ENCODE assay signal across 8 cellular contexts in genomic region chr7:151085691-151086620, GRCh38. TPM values are rescaled to one million over a fixed set of nuclear protein-coding genes. Genes with fewer than 3 reads are reported as not detected.
A peak's percentile ranks its signal among the peaks of the same experiment; 100 is the strongest.
DNase-seq lines count a peak whose midpoint lies in the region; ATAC-seq and TF ChIP-seq lines count a peak whose summit lies in the region.

Gene AGAP3 (plus strand): TSS chr7:151086475. CDS start chr7:151086742, 267 bp downstream.

- H3K36me3 Mint-ChIP-seq in activated T-helper 1 cell treated with anti-CD3 and anti-CD28 coated beads, Interleukin-12 subunit alpha, Interleukin-12 subunit beta, Interleukin-2, Interleukin-4 antibody, amounts not matched to agents 30 ng/mL and 10 ng/mL and 1 ng/mL, durations not matched to agents 14 hours and 24 hours and 36 hours (ENCODE audit: low read depth) = peaks cover 8% of the 10 kb centered on the region

- TF ChIP-seq CTCF in PC-9 (conservative IDR thresholded peaks at IDR 0.05) = no peak
- TF ChIP-seq CTCF in esophagus squamous epithelium (IDR thresholded peaks at IDR 0.05) = no peak

- WGBS in esophagus squamous epithelium, 2 donors = 0 to 13% methylated on average over 1 to 2 of the region's 84 CpGs

- peak within 1 kb of the TSS; percentile 91 for H2AFZ ChIP-seq in PC-9

- peak; percentile 87 for DNase-seq in Caki2 (ENCODE audit: low read depth)
- DNase-seq in PC-9 = peak; percentile 87 to 97
- peak; percentile 47 for DNase-seq in activated T-helper 1 cell treated with anti-CD3 and anti-CD28 coated beads, Interleukin-12 subunit alpha, Interleukin-12 subunit beta, Interleukin-2, Interleukin-4 antibody, amounts not matched to agents 30 ng/mL and 10 ng/mL and 1 ng/mL, durations not matched to agents 14 hours and 24 hours and 36 hours (ENCODE audit: low spot score)
- DNase-seq in esophagus squamous epithelium (lab: John Stamatoyannopoulos, UW) = no peak

- peaks cover 30% of the 10 kb centered on the region for H4K20me1 ChIP-seq in PC-9 (ENCODE audit: insufficient read depth)

- peaks cover 59% of the 10 kb centered on the region for H3K79me2 ChIP-seq in PC-9 (ENCODE audit: low read depth)

- H3K27ac Mint-ChIP-seq in activated T-helper 1 cell treated with anti-CD3 and anti-CD28 coated beads, Interleukin-12 subunit alpha, Interleukin-12 subunit beta, Interleukin-2, Interleukin-4 antibody, amounts not matched to agents 30 ng/mL and 10 ng/mL and 1 ng/mL, durations not matched to agents 14 hours and 24 hours and 36 hours = peak within 1 kb of the TSS; percentile 84

- H3K4me3 ChIP-seq in HUES6 (ENCODE audit: low read depth, low read length) (peak within 1 kb of the TSS; percentile 74), PC-9 (peak within 1 kb of the TSS; percentile 100), esophagus squamous epithelium (peak within 1 kb of the TSS; percentile 41 to 94 (median 64)), muscle layer of colon (ENCODE audit: low read depth in 1 of 2, low read length in 2 of 2) (peak within 1 kb of the TSS; percentile 89 to 92), subcutaneous abdominal adipose tissue (ENCODE audit: low read depth in 1 of 5, low read length in 5 of 5) (peak within 1 kb of the TSS; percentile 57 to 91 (median 77))

- peak within 1 kb of the TSS; percentile 80 for H3K9ac ChIP-seq in HUES6 (ENCODE audit: low read length)
- H3K9ac ChIP-seq in muscle layer of colon (ENCODE audit: low read length) = peak within 1 kb of the TSS; percentile 41
- peak within 1 kb of the TSS; percentile 38 to 93 (median 77) for H3K9ac ChIP-seq in subcutaneous abdominal adipose tissue (ENCODE audit: low read length in 5 of 5)

- H3K27me3 ChIP-seq in HUES6 (ENCODE audit: control insufficient read depth, insufficient read depth, low read length) (peaks cover 36% of the 10 kb centered on the region), PC-9 (ENCODE audit: insufficient read depth, low read depth) (no peaks in the 10 kb centered on the region), esophagus squamous epithelium (no peaks in the 10 kb centered on the region), muscle layer of colon (ENCODE audit: control insufficient read depth in 1 of 2, insufficient read depth in 2 of 2, low read length in 2 of 2) (no peaks in the 10 kb centered on the region), subcutaneous abdominal adipose tissue (ENCODE audit: control insufficient read depth in 5 of 5, insufficient read depth in 4 of 5, low read length in 5 of 5) (no peaks in the 10 kb centered on the region)

- intact Hi-C loops in PC-9 (cut with micrococcal nuclease; ENCODE audit: unreplicated experiment) (loop anchor here (1.0 to 10.0 kb wide), 4 partner anchors 27 to 111 kb away; partner anchors contain the start of genes ABCB8 and KCNH2), esophagus squamous epithelium (cut with DNase I) (no loop called here)
- intact Hi-C loops in activated T-helper 1 cell treated with anti-CD3 and anti-CD28 coated beads, Interleukin-12 subunit alpha, Interleukin-12 subunit beta, Interleukin-2, Interleukin-4 antibody, amounts not matched to agents 30 ng/mL and 10 ng/mL and 1 ng/mL, durations not matched to agents 14 hours and 24 hours and 36 hours (cut with micrococcal nuclease) = loop anchor here (10.0 kb wide), 2 partner anchors 1371 to 1461 kb away; a partner anchor contains a TSS

- POLR2A ChIA-PET in PC-9 (lab: Charles Lee; ENCODE audit: unreplicated experiment) = interaction anchor here (0.6 kb wide), 4 partner anchors 9 to 80 kb away, joined by 3 to 5 read pairs (median 4); no protein-coding TSS in a partner anchor

- peaks cover 39% of the 10 kb centered on the region for H3K4me1 Mint-ChIP-seq in activated T-helper 1 cell treated with anti-CD3 and anti-CD28 coated beads, Interleukin-12 subunit alpha, Interleukin-12 subunit beta, Interleukin-2, Interleukin-4 antibody, amounts not matched to agents 30 ng/mL and 10 ng/mL and 1 ng/mL, durations not matched to agents 14 hours and 24 hours and 36 hours (ENCODE audit: low read depth)

- CTCF ChIA-PET in PC-9 (lab: Charles Lee) = interaction anchor here (0.6 to 0.7 kb wide), 2 partner anchors 17 to 24 kb away, joined by 3 read pairs; no protein-coding TSS in a partner anchor

- peaks cover 20% of the 10 kb centered on the region for H3K27me3 Mint-ChIP-seq in activated T-helper 1 cell treated with anti-CD3 and anti-CD28 coated beads, Interleukin-12 subunit alpha, Interleukin-12 subunit beta, Interleukin-2, Interleukin-4 antibody, amounts not matched to agents 30 ng/mL and 10 ng/mL and 1 ng/mL, durations not matched to agents 14 hours and 24 hours and 36 hours (ENCODE audit: insufficient read depth)

- no peaks in the 10 kb centered on the region for H3K9me2 ChIP-seq in PC-9 (ENCODE audit: insufficient read depth)

- H3K36me3 ChIP-seq in HUES6 (ENCODE audit: control insufficient read depth, insufficient read depth, low read length) (no peaks in the 10 kb centered on the region), PC-9 (ENCODE audit: low read depth) (no peaks in the 10 kb centered on the region), esophagus squamous epithelium (no peaks in the 10 kb centered on the region), muscle layer of colon (ENCODE audit: insufficient read depth, low read length) (no peaks in the 10 kb centered on the region), subcutaneous abdominal adipose tissue (ENCODE audit: control insufficient read depth in 5 of 5, insufficient read depth in 5 of 5, low read length in 5 of 5) (no peaks in the 10 kb centered on the region)

- peak in 2 of 4 donors; percentile 27 to 67 for TF ChIP-seq POLR2A in esophagus squamous epithelium (IDR thresholded peaks at IDR 0.05)

- H3K4me3 Mint-ChIP-seq in activated T-helper 1 cell treated with anti-CD3 and anti-CD28 coated beads, Interleukin-12 subunit alpha, Interleukin-12 subunit beta, Interleukin-2, Interleukin-4 antibody, amounts not matched to agents 30 ng/mL and 10 ng/mL and 1 ng/mL, durations not matched to agents 14 hours and 24 hours and 36 hours = peak within 1 kb of the TSS; percentile 88

- H3K9me3 Mint-ChIP-seq in activated T-helper 1 cell treated with anti-CD3 and anti-CD28 coated beads, Interleukin-12 subunit alpha, Interleukin-12 subunit beta, Interleukin-2, Interleukin-4 antibody, amounts not matched to agents 30 ng/mL and 10 ng/mL and 1 ng/mL, durations not matched to agents 14 hours and 24 hours and 36 hours = no peaks in the 10 kb centered on the region

- peak within 1 kb of the TSS; percentile 98 for H3K4me2 ChIP-seq in PC-9

- no TSS peak for BruUV-seq in PC-9 (replicated peaks; lab: Mats Ljungman, UMichigan)

- H3K4me1 ChIP-seq in HUES6 (ENCODE audit: control insufficient read depth, insufficient read depth, low read length) = peaks cover 55% of the 10 kb centered on the region
- peaks cover 47% of the 10 kb centered on the region for H3K4me1 ChIP-seq in PC-9 (replicated peaks; ENCODE audit: insufficient read depth)
- H3K4me1 ChIP-seq in esophagus squamous epithelium = peaks cover 49 to 81% (median 56%) of the 10 kb centered on the region in 3 donors
- H3K4me1 ChIP-seq in muscle layer of colon (ENCODE audit: insufficient read depth, low read length) = peaks cover 57% of the 10 kb centered on the region
- H3K4me1 ChIP-seq in subcutaneous abdominal adipose tissue (ENCODE audit: control insufficient read depth in 5 of 5, insufficient read depth in 5 of 5, low read length in 5 of 5) = peaks cover 13 to 78% (median 73%) of the 10 kb centered on the region in 5 donors

- H3K9me3 ChIP-seq in HUES6 (ENCODE audit: control insufficient read depth, insufficient read depth, low read depth, low read length) (no peaks in the 10 kb centered on the region), PC-9 (ENCODE audit: insufficient read depth, low read depth) (no peaks in the 10 kb centered on the region), esophagus squamous epithelium (no peaks in the 10 kb centered on the region), muscle layer of colon (ENCODE audit: low read length) (no peaks in the 10 kb centered on the region), subcutaneous abdominal adipose tissue (ENCODE audit: control insufficient read depth in 5 of 5, low read length in 5 of 5) (no peaks in the 10 kb centered on the region)

- peak; percentile 39 for ATAC-seq in GM21367 (IDR thresholded peaks at IDR 0.05; ENCODE audit: unreplicated experiment)

- H3F3A ChIP-seq in PC-9 (ENCODE audit: insufficient read depth, low read depth) = peaks cover 33% of the 10 kb centered on the region; the same call in 1 of the 2 replicates

- in situ Hi-C loops in Caki2 (cut with HindIII; ENCODE audit: low pct_unique_long_range_greater_than_20kb, low sequenced_read_pairs) = no loop called here

- H3K27ac ChIP-seq in HUES6 (ENCODE audit: low read depth, low read length) = no peak within 1 kb of the TSS
- H3K27ac ChIP-seq in PC-9 = peak within 1 kb of the TSS; percentile 41; the same call in 1 of the 2 replicates
- H3K27ac ChIP-seq in esophagus squamous epithelium = peak within 1 kb of the TSS; percentile 77 to 93 (median 84)
- H3K27ac ChIP-seq in muscle layer of colon (ENCODE audit: low read depth, low read length) = peak within 1 kb of the TSS; percentile 89
- H3K27ac ChIP-seq in subcutaneous abdominal adipose tissue (ENCODE audit: low read depth, low read length) = peak within 1 kb of the TSS; percentile 99

RNA-seq across cellular contexts. Expression of gene AGAP3, which starts in this region (rescaled TPM):
- total RNA-seq in Caki2 (2014; rRNA removed; shearing (Covaris generic); ENCODE audit: low replicate concordance) = 32.6 and 33.8 TPM in 2 replicates
- 103 TPM in 2 replicates for total RNA-seq in PC-9 (2021)
- total RNA-seq in activated T-helper 1 cell treated with anti-CD3 and anti-CD28 coated beads, Interleukin-12 subunit alpha, Interleukin-12 subunit beta, Interleukin-2, Interleukin-4 antibody, amounts not matched to agents 30 ng/mL and 10 ng/mL and 1 ng/mL, durations not matched to agents 14 hours and 24 hours and 36 hours = 52.9 and 58.0 TPM in 2 replicates
- total RNA-seq in esophagus squamous epithelium = 100 to 1,000 TPM in 1 of 4 donors, 10 to 100 TPM in 3; 68.6 to 100 (median 72.2) TPM
